ENCODE assay signal across 1 cellular context in genomic region chr18:79778291-79778791, GRCh38.
TF ChIP-seq lines count a peak whose summit lies in the region.

No MANE protein-coding gene starts in this region.

TF ChIP-seq in HepG2, 621 proteins besides CTCF, POLR2A, EP300 and RAD21 (continued from another document):
- TF ChIP-seq PRDM15 (CRISPR knock-in tag; IDR thresholded peaks at IDR 0.05): no peak
- 0 out of 2 replicates have a peak, but pooled peaks have one; percentile 16 for TF ChIP-seq MAX (IDR thresholded peaks at IDR 0.05)
- TF ChIP-seq RNF2 (conservative IDR thresholded peaks at IDR 0.05; ENCODE audit: low read depth): no peak
- no peak for TF ChIP-seq ZNF24 (IDR thresholded peaks at IDR 0.05)
- TF ChIP-seq YEATS4 (CRISPR knock-in tag; IDR thresholded peaks at IDR 0.05; ENCODE audit: borderline replicate concordance): no peak
- no peak for TF ChIP-seq ZSCAN21 (CRISPR knock-in tag; IDR thresholded peaks at IDR 0.05; ENCODE audit: borderline replicate concordance)
- no peak for TF ChIP-seq E2F5 (CRISPR knock-in tag; conservative IDR thresholded peaks at IDR 0.05)
- TF ChIP-seq ZNF616 (CRISPR knock-in tag; IDR thresholded peaks at IDR 0.05; ENCODE audit: low read depth): no peak
- no peak for TF ChIP-seq HOXA3 (CRISPR knock-in tag; IDR thresholded peaks at IDR 0.05)
- TF ChIP-seq ZNF83 (CRISPR knock-in tag; IDR thresholded peaks at IDR 0.05; ENCODE audit: borderline replicate concordance): no peak
- TF ChIP-seq ZNF558 (CRISPR knock-in tag; IDR thresholded peaks at IDR 0.05; ENCODE audit: borderline replicate concordance): no peak
- no peak for TF ChIP-seq FOXO4 (CRISPR knock-in tag; conservative IDR thresholded peaks at IDR 0.05)
- TF ChIP-seq NCOA1 (CRISPR knock-in tag; IDR thresholded peaks at IDR 0.05): no peak
- no peak for TF ChIP-seq PPARG (CRISPR knock-in tag; conservative IDR thresholded peaks at IDR 0.05)
- no peak for TF ChIP-seq SAFB2 (CRISPR knock-in tag; IDR thresholded peaks at IDR 0.05; ENCODE audit: borderline replicate concordance, low read depth)
- peak; percentile 84 for TF ChIP-seq ZNF263 (CRISPR knock-in tag; IDR thresholded peaks at IDR 0.05)
- no peak for TF ChIP-seq CBX2 (IDR thresholded peaks at IDR 0.05; ENCODE audit: low read depth, low read length)
- TF ChIP-seq CBX2 (CRISPR knock-in tag; IDR thresholded peaks at IDR 0.05; ENCODE audit: low read depth): no peak
- no peak for TF ChIP-seq ZMYM3 (CRISPR knock-in tag; IDR thresholded peaks at IDR 0.05)
- peak; percentile 39; the same call in 1 of the 2 replicates for TF ChIP-seq ZNF687 (CRISPR knock-in tag; IDR thresholded peaks at IDR 0.05)
- TF ChIP-seq ZNF549 (CRISPR knock-in tag; IDR thresholded peaks at IDR 0.05): no peak
